In genomic region chr19:58562126-58563033, GRCh38 we compare ENCODE assay signal across 8 cellular contexts. TPM values are rescaled to one million over a fixed set of nuclear protein-coding genes. Genes with fewer than 3 reads are reported as not detected.
DNase-seq lines count a peak whose midpoint lies in the region; ATAC-seq, FAIRE-seq and TF ChIP-seq lines count a peak whose summit lies in the region.

No MANE protein-coding gene starts in this region.

- CTCF ChIA-PET in MCF 10A (lab: Yijun Ruan, JAX), result no interaction called here
- CTCF ChIA-PET in HepG2 (lab: Yijun Ruan, JAX; ENCODE audit: low intra/inter-chr PET ratio, low total read pairs), result no interaction called here
- CTCF ChIA-PET in PC-9 (lab: Charles Lee), result no interaction called here

- H3K27me3 Mint-ChIP-seq in MCF 10A (ENCODE audit: insufficient read depth, unreplicated experiment), result no peaks in the 10 kb centered on the region

- TF ChIP-seq CTCF in MCF 10A (IDR thresholded peaks at IDR 0.05; ENCODE audit: unreplicated experiment), result no peak
- no peak for TF ChIP-seq CTCF in HepG2 (CRISPR knock-in tag; IDR thresholded peaks at IDR 0.05)
- no peak for TF ChIP-seq CTCF in PC-9 (conservative IDR thresholded peaks at IDR 0.05)

- no peak overlapping the region for H3K27ac ChIP-seq in HepG2 (ENCODE audit: extremely low read length, insufficient read depth, low read length)
- peak overlapping the region; percentile 43 for H3K27ac ChIP-seq in thymus (ENCODE audit: low read depth)
- H3K27ac ChIP-seq in PC-9, result no peak overlapping the region

- no peaks in the 10 kb centered on the region for H3K9me3 Mint-ChIP-seq in MCF 10A (ENCODE audit: unreplicated experiment)

- peaks cover 62% of the 10 kb centered on the region for H3K36me3 Mint-ChIP-seq in MCF 10A (ENCODE audit: insufficient read depth, unreplicated experiment)

- H3K4me2 ChIP-seq in HepG2 (ENCODE audit: low read depth, low read length) (no peak overlapping the region), PC-9 (no peak overlapping the region)

- WGBS in HepG2 (ENCODE audit: low lambda C conversion rate), result 100% methylated on average over 23 of the region's 107 CpGs
- 15% methylated on average over 107 of the region's 107 CpGs for WGBS in thymus

- no peaks in the 10 kb centered on the region for H3K9me2 ChIP-seq in PC-9 (ENCODE audit: insufficient read depth)

- intact Hi-C loops in MCF 10A (cut with micrococcal nuclease) (no loop called here), HepG2 (cut with micrococcal nuclease; ENCODE audit: unreplicated experiment) (no loop called here), PC-9 (cut with micrococcal nuclease; ENCODE audit: unreplicated experiment) (no loop called here)

- no peaks in the 10 kb centered on the region for H3K27me3 ChIP-seq in HepG2 (ENCODE audit: control insufficient read depth in 1 of 2, insufficient read depth in 2 of 2, low read length in 2 of 2)
- peaks cover 21% of the 10 kb centered on the region for H3K27me3 ChIP-seq in thymus (ENCODE audit: control insufficient read depth, insufficient read depth)
- no peaks in the 10 kb centered on the region for H3K27me3 ChIP-seq in PC-9 (ENCODE audit: insufficient read depth, low read depth)

- DNase-seq in activated CD4-positive, alpha-beta T cell treated with anti-CD3 and anti-CD28 coated beads for 48 hours, result peak; percentile 52
- DNase-seq in activated CD4-positive, alpha-beta T cell treated with anti-CD3 and anti-CD28 coated beads, Interleukin-2, amount 50 U/mL, for 4 hours, result no peak
- DNase-seq in MCF 10A (ENCODE audit: unreplicated experiment), result no peak
- no peak for DNase-seq in HepG2 (ENCODE audit: low spot score)
- DNase-seq in PC-9, result no peak
- DNase-seq in stimulated activated naive CD4-positive, alpha-beta T cell (lab: John Stamatoyannopoulos, UW), result no peak

- no peaks in the 10 kb centered on the region for H3K9me3 ChIP-seq in HepG2 (ENCODE audit: low read length)
- H3K9me3 ChIP-seq in thymus (ENCODE audit: control insufficient read depth), result no peaks in the 10 kb centered on the region
- no peaks in the 10 kb centered on the region for H3K9me3 ChIP-seq in PC-9 (ENCODE audit: insufficient read depth, low read depth)

- no peaks in the 10 kb centered on the region for H3F3A ChIP-seq in PC-9 (ENCODE audit: insufficient read depth, low read depth)

- peaks cover 18% of the 10 kb centered on the region for H3K79me2 ChIP-seq in HepG2 (ENCODE audit: insufficient read depth, low read length)
- no peaks in the 10 kb centered on the region for H3K79me2 ChIP-seq in PC-9 (ENCODE audit: low read depth)

- peaks cover 17% of the 10 kb centered on the region for H3K4me1 Mint-ChIP-seq in MCF 10A (ENCODE audit: insufficient read depth, unreplicated experiment)

- in situ Hi-C loops in HepG2 (cut with HindIII; ENCODE audit: extremely low pct_ligation_motif_present, low pct_unique_long_range_greater_than_20kb), result no loop called here

- TF ChIP-seq POLR2A in HepG2 (IDR thresholded peaks at IDR 0.05; ENCODE audit: insufficient read depth in 1 of 2, low read depth in 2 of 2, low read length in 2 of 2), result 0 out of 4 replicates have a peak, but pooled peaks of 1 of the 2 experiments have one; percentile 23

- H3K4me3 Mint-ChIP-seq in MCF 10A (ENCODE audit: unreplicated experiment), result peak overlapping the region; percentile 66

- no peak for ATAC-seq in HepG2
- ATAC-seq in activated CD4-positive, CD25-positive, alpha-beta regulatory T cell treated with anti-CD3 and anti-CD28 coated beads, Interleukin-2, amount 50 U/mL, for 24 hours, result no peak

- FAIRE-seq in HepG2 (lab: Jason Lieb, UNC), result no peak

- H3K9ac ChIP-seq in HepG2 (ENCODE audit: insufficient read depth, low read depth, low read length), result no peak overlapping the region

- TF ChIP-seq RAD21 in HepG2 (CRISPR knock-in tag; IDR thresholded peaks at IDR 0.05), result no peak

- H2AFZ ChIP-seq in HepG2 (ENCODE audit: low read length), result no peak overlapping the region
- H2AFZ ChIP-seq in PC-9, result no peak overlapping the region

- H3K4me1 ChIP-seq in HepG2 (ENCODE audit: insufficient read depth, low read length), result peaks cover 14% of the 10 kb centered on the region
- peaks cover 26% of the 10 kb centered on the region for H3K4me1 ChIP-seq in thymus (ENCODE audit: control insufficient read depth, insufficient read depth, low read length)
- H3K4me1 ChIP-seq in PC-9 (replicated peaks; ENCODE audit: insufficient read depth), result no peaks in the 10 kb centered on the region

- POLR2A ChIA-PET in MCF 10A (lab: Yijun Ruan, JAX) (interaction anchor here (0.8 to 7.2 kb wide), 7 partner anchors 10 to 199 kb away, joined by 4 to 77 read pairs (median 7); partner anchors contain the start of genes MZF1, TRIM28 and ZBTB45), HepG2 (lab: Yijun Ruan, JAX) (no interaction called here), PC-9 (lab: Charles Lee; ENCODE audit: unreplicated experiment) (no interaction called here)

- no TSS peak for BruUV-seq in MCF 10A (replicated peaks; lab: Mats Ljungman, UMichigan)
- BruUV-seq in HepG2 (replicated peaks; lab: Mats Ljungman, UMichigan), result no TSS peak
- BruUV-seq in PC-9 (replicated peaks; lab: Mats Ljungman, UMichigan), result no TSS peak

- H3K36me3 ChIP-seq in HepG2 (replicated peaks in 1 of 2; ENCODE audit: control insufficient read depth in 1 of 2, insufficient read depth in 2 of 2, low read length in 2 of 2), result no peaks in the 10 kb centered on the region; a peak in 1 of 5 replicates
- peaks cover 4% of the 10 kb centered on the region for H3K36me3 ChIP-seq in thymus (ENCODE audit: control insufficient read depth, insufficient read depth)
- H3K36me3 ChIP-seq in PC-9 (ENCODE audit: low read depth), result no peaks in the 10 kb centered on the region

- H3K27ac Mint-ChIP-seq in MCF 10A (ENCODE audit: low read depth, unreplicated experiment), result peak overlapping the region; percentile 54

- no peaks in the 10 kb centered on the region for H4K20me1 ChIP-seq in HepG2 (ENCODE audit: insufficient read depth, low read length)
- no peaks in the 10 kb centered on the region for H4K20me1 ChIP-seq in PC-9 (ENCODE audit: insufficient read depth)

- H3K4me3 ChIP-seq in HepG2 (replicated peaks in 1 of 3; ENCODE audit: insufficient read depth in 1 of 3, low read depth in 2 of 3, low read length in 3 of 3) (no peak overlapping the region), thymus (ENCODE audit: low read length) (peak overlapping the region; percentile 49), PC-9 (no peak overlapping the region)

- TF ChIP-seq EP300 in HepG2 (IDR thresholded peaks at IDR 0.05; ENCODE audit: low read depth in 2 of 2, low read length in 2 of 2), result no peak
- no peak for TF ChIP-seq EP300 in HepG2 (CRISPR knock-in tag; IDR thresholded peaks at IDR 0.05; ENCODE audit: borderline replicate concordance)

RNA-seq across cellular contexts. Expression of gene UBE2M, which starts 4.0 kb away (rescaled TPM):
- total RNA-seq in MCF 10A (2022) (149 and 158 TPM in 2 replicates), HepG2 (2016; rRNA removed; fragmentation: Illumina TruSeq; extraction: Trizol) (29.5 and 36.2 TPM in 2 replicates), PC-9 (2021) (not detected in 2 replicates)
- total RNA-seq in HepG2 (2016; cell fraction: cytosol; rRNA removed; fragmentation: Illumina TruSeq; extraction: Trizol; ENCODE audit: low read depth), result 14.2 and 15.5 TPM in 2 replicates
- total RNA-seq in HepG2 (2016; cell fraction: insoluble cytoplasmic fraction; rRNA removed; fragmentation: Illumina TruSeq; extraction: Trizol), result 25.4 and 36.1 TPM in 2 replicates
- total RNA-seq in HepG2 (2016; cell fraction: membrane; rRNA removed; fragmentation: Illumina TruSeq; extraction: Trizol), result 26.0 and 30.0 TPM in 2 replicates
- 14.4 and 19.6 TPM in 2 replicates for total RNA-seq in HepG2 (2016; cell fraction: nucleus; rRNA removed; fragmentation: Illumina TruSeq; extraction: Trizol)
- polyA plus RNA-seq in HepG2 (2011; rRNA removed) (50.3 and 55.5 TPM in 2 replicates), thymus (43.9 TPM)
- polyA plus RNA-seq in HepG2 (2011; cell fraction: cytosol; rRNA removed), result 32.0 and 34.7 TPM in 2 replicates
- 59.9 and 61.9 TPM in 2 replicates for polyA plus RNA-seq in HepG2 (2011; cell fraction: nucleus; rRNA removed)
- polyA plus RNA-seq in HepG2 (2012), result 47.3 and 47.7 TPM in 2 replicates
- 22.8 and 27.9 TPM in 2 replicates for polyA plus RNA-seq in HepG2 (2016; cell fraction: cytosol; fragmentation: Illumina TruSeq; extraction: Trizol; ENCODE audit: low read depth)
- 54.2 and 62.5 TPM in 2 replicates for polyA plus RNA-seq in HepG2 (2016; cell fraction: insoluble cytoplasmic fraction; fragmentation: Illumina TruSeq; extraction: Trizol; ENCODE audit: low read depth)
- polyA plus RNA-seq in HepG2 (2016; cell fraction: membrane; fragmentation: Illumina TruSeq; extraction: Trizol; ENCODE audit: low read depth), result 30.4 and 40.6 TPM in 2 replicates
- polyA plus RNA-seq in HepG2 (2016; cell fraction: nucleus; fragmentation: Illumina TruSeq; extraction: Trizol; ENCODE audit: insufficient read depth, low read depth), result 53.2 and 66.7 TPM in 2 replicates
- 39.7 and 154 TPM in 2 replicates for polyA minus RNA-seq in HepG2 (2011; rRNA and poly(A)+ RNA removed; ENCODE audit: low replicate concordance)
- 26.9 and 27.3 TPM in 2 replicates for polyA minus RNA-seq in HepG2 (2011; cell fraction: cytosol; rRNA and poly(A)+ RNA removed)
- polyA minus RNA-seq in HepG2 (2011; cell fraction: nucleus; rRNA and poly(A)+ RNA removed), result 20.8 and 23.0 TPM in 2 replicates

RNA-seq across cellular contexts. Expression of gene CHMP2A, which starts 7.5 kb away (rescaled TPM):
- 154 and 184 TPM in 2 replicates for total RNA-seq in MCF 10A (2022)
- total RNA-seq in HepG2 (2016; rRNA removed; fragmentation: Illumina TruSeq; extraction: Trizol), result 55.0 and 70.9 TPM in 2 replicates
- 45.6 and 61.8 TPM in 2 replicates for total RNA-seq in HepG2 (2016; cell fraction: cytosol; rRNA removed; fragmentation: Illumina TruSeq; extraction: Trizol; ENCODE audit: low read depth)
- total RNA-seq in HepG2 (2016; cell fraction: insoluble cytoplasmic fraction; rRNA removed; fragmentation: Illumina TruSeq; extraction: Trizol), result 56.2 and 72.4 TPM in 2 replicates
- total RNA-seq in HepG2 (2016; cell fraction: membrane; rRNA removed; fragmentation: Illumina TruSeq; extraction: Trizol), result 35.3 and 50.0 TPM in 2 replicates
- total RNA-seq in HepG2 (2016; cell fraction: nucleus; rRNA removed; fragmentation: Illumina TruSeq; extraction: Trizol), result 22.1 and 25.7 TPM in 2 replicates
- 49.7 and 51.4 TPM in 2 replicates for polyA plus RNA-seq in HepG2 (2011; rRNA removed)
- polyA plus RNA-seq in HepG2 (2011; cell fraction: cytosol; rRNA removed), result 61.9 and 66.7 TPM in 2 replicates
- 108 and 113 TPM in 2 replicates for polyA plus RNA-seq in HepG2 (2011; cell fraction: nucleus; rRNA removed)
- polyA plus RNA-seq in HepG2 (2012), result 41.7 and 46.0 TPM in 2 replicates
- 56.7 and 73.4 TPM in 2 replicates for polyA plus RNA-seq in HepG2 (2016; cell fraction: cytosol; fragmentation: Illumina TruSeq; extraction: Trizol; ENCODE audit: low read depth)
- 88.0 and 94.2 TPM in 2 replicates for polyA plus RNA-seq in HepG2 (2016; cell fraction: insoluble cytoplasmic fraction; fragmentation: Illumina TruSeq; extraction: Trizol; ENCODE audit: low read depth)
- 38.7 and 48.0 TPM in 2 replicates for polyA plus RNA-seq in HepG2 (2016; cell fraction: membrane; fragmentation: Illumina TruSeq; extraction: Trizol; ENCODE audit: low read depth)
- polyA plus RNA-seq in HepG2 (2016; cell fraction: nucleus; fragmentation: Illumina TruSeq; extraction: Trizol; ENCODE audit: insufficient read depth, low read depth), result 55.6 and 56.2 TPM in 2 replicates
- polyA minus RNA-seq in HepG2 (2011; rRNA and poly(A)+ RNA removed; ENCODE audit: low replicate concordance), result 46.3 and 131 TPM in 2 replicates
- 25.4 and 27.7 TPM in 2 replicates for polyA minus RNA-seq in HepG2 (2011; cell fraction: cytosol; rRNA and poly(A)+ RNA removed)
- 21.0 and 24.5 TPM in 2 replicates for polyA minus RNA-seq in HepG2 (2011; cell fraction: nucleus; rRNA and poly(A)+ RNA removed)
- 131 TPM for polyA plus RNA-seq in thymus
- total RNA-seq in PC-9 (2021), result 149 and 186 TPM in 2 replicates

RNA-seq across cellular contexts. Expression of gene MZF1, which starts 10.8 kb away (rescaled TPM):
- 50.7 and 51.9 TPM in 2 replicates for total RNA-seq in MCF 10A (2022)
- total RNA-seq in HepG2 (2016; rRNA removed; fragmentation: Illumina TruSeq; extraction: Trizol), result 1.3 and 3.1 TPM in 2 replicates
- total RNA-seq in HepG2 (2016; cell fraction: cytosol; rRNA removed; fragmentation: Illumina TruSeq; extraction: Trizol; ENCODE audit: low read depth), result 0.97 and 1.1 TPM in 2 replicates
- 1.0 and 3.4 TPM in 2 replicates for total RNA-seq in HepG2 (2016; cell fraction: insoluble cytoplasmic fraction; rRNA removed; fragmentation: Illumina TruSeq; extraction: Trizol)
- 1.1 and 1.4 TPM in 2 replicates for total RNA-seq in HepG2 (2016; cell fraction: membrane; rRNA removed; fragmentation: Illumina TruSeq; extraction: Trizol)
- 3.8 and 4.3 TPM in 2 replicates for total RNA-seq in HepG2 (2016; cell fraction: nucleus; rRNA removed; fragmentation: Illumina TruSeq; extraction: Trizol)
- polyA plus RNA-seq in HepG2 (2011; rRNA removed), result 8.1 and 10.0 TPM in 2 replicates
- polyA plus RNA-seq in HepG2 (2011; cell fraction: cytosol; rRNA removed), result 3.4 and 6.6 TPM in 2 replicates
- 73.5 and 84.6 TPM in 2 replicates for polyA plus RNA-seq in HepG2 (2011; cell fraction: nucleus; rRNA removed)
- 4.8 and 6.6 TPM in 2 replicates for polyA plus RNA-seq in HepG2 (2012)
- 0.12 and 0.23 TPM in 2 replicates for polyA plus RNA-seq in HepG2 (2016; cell fraction: cytosol; fragmentation: Illumina TruSeq; extraction: Trizol; ENCODE audit: low read depth)
- 1.3 and 1.5 TPM in 2 replicates for polyA plus RNA-seq in HepG2 (2016; cell fraction: insoluble cytoplasmic fraction; fragmentation: Illumina TruSeq; extraction: Trizol; ENCODE audit: low read depth)
- polyA plus RNA-seq in HepG2 (2016; cell fraction: membrane; fragmentation: Illumina TruSeq; extraction: Trizol; ENCODE audit: low read depth), result 0.18 and 0.57 TPM in 2 replicates
- 15.9 and 16.0 TPM in 2 replicates for polyA plus RNA-seq in HepG2 (2016; cell fraction: nucleus; fragmentation: Illumina TruSeq; extraction: Trizol; ENCODE audit: insufficient read depth, low read depth)
- 12.8 and 32.3 TPM in 2 replicates for polyA minus RNA-seq in HepG2 (2011; rRNA and poly(A)+ RNA removed; ENCODE audit: low replicate concordance)
- 1.9 and 3.2 TPM in 2 replicates for polyA minus RNA-seq in HepG2 (2011; cell fraction: cytosol; rRNA and poly(A)+ RNA removed)
- 11.1 and 11.8 TPM in 2 replicates for polyA minus RNA-seq in HepG2 (2011; cell fraction: nucleus; rRNA and poly(A)+ RNA removed)
- polyA plus RNA-seq in thymus, result 24.7 TPM
- total RNA-seq in PC-9 (2021), result not detected in 2 replicates

RNA-seq across cellular contexts. Expression of gene TRIM28, which starts 18.5 kb away (rescaled TPM):
- total RNA-seq in MCF 10A (2022) (236 and 290 TPM in 2 replicates), HepG2 (2016; rRNA removed; fragmentation: Illumina TruSeq; extraction: Trizol) (302 and 361 TPM in 2 replicates), PC-9 (2021) (311 and 322 TPM in 2 replicates)
- total RNA-seq in HepG2 (2016; cell fraction: cytosol; rRNA removed; fragmentation: Illumina TruSeq; extraction: Trizol; ENCODE audit: low read depth), result 29.3 and 34.8 TPM in 2 replicates
- total RNA-seq in HepG2 (2016; cell fraction: insoluble cytoplasmic fraction; rRNA removed; fragmentation: Illumina TruSeq; extraction: Trizol), result 282 and 373 TPM in 2 replicates
- total RNA-seq in HepG2 (2016; cell fraction: membrane; rRNA removed; fragmentation: Illumina TruSeq; extraction: Trizol), result 118 and 119 TPM in 2 replicates
- 266 and 307 TPM in 2 replicates for total RNA-seq in HepG2 (2016; cell fraction: nucleus; rRNA removed; fragmentation: Illumina TruSeq; extraction: Trizol)
- polyA plus RNA-seq in HepG2 (2011; rRNA removed) (439 and 461 TPM in 2 replicates), thymus (220 TPM)
- 192 and 284 TPM in 2 replicates for polyA plus RNA-seq in HepG2 (2011; cell fraction: cytosol; rRNA removed)
- 913 and 1,149 TPM in 2 replicates for polyA plus RNA-seq in HepG2 (2011; cell fraction: nucleus; rRNA removed)
- 400 and 525 TPM in 2 replicates for polyA plus RNA-seq in HepG2 (2012)
- 31.8 and 43.0 TPM in 2 replicates for polyA plus RNA-seq in HepG2 (2016; cell fraction: cytosol; fragmentation: Illumina TruSeq; extraction: Trizol; ENCODE audit: low read depth)
- polyA plus RNA-seq in HepG2 (2016; cell fraction: insoluble cytoplasmic fraction; fragmentation: Illumina TruSeq; extraction: Trizol; ENCODE audit: low read depth), result 296 and 460 TPM in 2 replicates
- 94.7 and 105 TPM in 2 replicates for polyA plus RNA-seq in HepG2 (2016; cell fraction: membrane; fragmentation: Illumina TruSeq; extraction: Trizol; ENCODE audit: low read depth)
- polyA plus RNA-seq in HepG2 (2016; cell fraction: nucleus; fragmentation: Illumina TruSeq; extraction: Trizol; ENCODE audit: insufficient read depth, low read depth), result 574 and 592 TPM in 2 replicates
- polyA minus RNA-seq in HepG2 (2011; rRNA and poly(A)+ RNA removed; ENCODE audit: low replicate concordance), result 1,983 and 2,170 TPM in 2 replicates
- polyA minus RNA-seq in HepG2 (2011; cell fraction: cytosol; rRNA and poly(A)+ RNA removed), result 465 and 488 TPM in 2 replicates
- polyA minus RNA-seq in HepG2 (2011; cell fraction: nucleus; rRNA and poly(A)+ RNA removed), result 351 and 419 TPM in 2 replicates

RNA-seq across cellular contexts. Expression of gene ZBTB45, which starts 42.8 kb away (rescaled TPM):
- 12.8 and 15.0 TPM in 2 replicates for total RNA-seq in MCF 10A (2022)
- total RNA-seq in HepG2 (2016; rRNA removed; fragmentation: Illumina TruSeq; extraction: Trizol), result 2.0 and 3.7 TPM in 2 replicates
- total RNA-seq in HepG2 (2016; cell fraction: cytosol; rRNA removed; fragmentation: Illumina TruSeq; extraction: Trizol; ENCODE audit: low read depth), result 1.0 and 1.1 TPM in 2 replicates
- 1.9 and 3.8 TPM in 2 replicates for total RNA-seq in HepG2 (2016; cell fraction: insoluble cytoplasmic fraction; rRNA removed; fragmentation: Illumina TruSeq; extraction: Trizol)
- total RNA-seq in HepG2 (2016; cell fraction: membrane; rRNA removed; fragmentation: Illumina TruSeq; extraction: Trizol), result 2.8 TPM in 2 replicates
- total RNA-seq in HepG2 (2016; cell fraction: nucleus; rRNA removed; fragmentation: Illumina TruSeq; extraction: Trizol), result 2.7 and 3.4 TPM in 2 replicates
- polyA plus RNA-seq in HepG2 (2011; rRNA removed), result 3.0 and 3.2 TPM in 2 replicates
- polyA plus RNA-seq in HepG2 (2011; cell fraction: cytosol; rRNA removed), result 1.7 and 2.6 TPM in 2 replicates
- polyA plus RNA-seq in HepG2 (2011; cell fraction: nucleus; rRNA removed), result 10.2 and 12.2 TPM in 2 replicates
- 2.7 and 4.2 TPM in 2 replicates for polyA plus RNA-seq in HepG2 (2012)
- polyA plus RNA-seq in HepG2 (2016; cell fraction: cytosol; fragmentation: Illumina TruSeq; extraction: Trizol; ENCODE audit: low read depth), result 0.78 and 0.83 TPM in 2 replicates
- 3.5 and 3.8 TPM in 2 replicates for polyA plus RNA-seq in HepG2 (2016; cell fraction: insoluble cytoplasmic fraction; fragmentation: Illumina TruSeq; extraction: Trizol; ENCODE audit: low read depth)
- polyA plus RNA-seq in HepG2 (2016; cell fraction: membrane; fragmentation: Illumina TruSeq; extraction: Trizol; ENCODE audit: low read depth), result 2.0 and 2.4 TPM in 2 replicates
- 6.2 and 6.8 TPM in 2 replicates for polyA plus RNA-seq in HepG2 (2016; cell fraction: nucleus; fragmentation: Illumina TruSeq; extraction: Trizol; ENCODE audit: insufficient read depth, low read depth)
- 6.6 and 8.8 TPM in 2 replicates for polyA minus RNA-seq in HepG2 (2011; rRNA and poly(A)+ RNA removed; ENCODE audit: low replicate concordance)
- polyA minus RNA-seq in HepG2 (2011; cell fraction: cytosol; rRNA and poly(A)+ RNA removed), result 2.9 and 3.8 TPM in 2 replicates
- 7.0 and 7.3 TPM in 2 replicates for polyA minus RNA-seq in HepG2 (2011; cell fraction: nucleus; rRNA and poly(A)+ RNA removed)
- 7.2 TPM for polyA plus RNA-seq in thymus
- 8.1 and 8.9 TPM in 2 replicates for total RNA-seq in PC-9 (2021)

Comparison
In these comparisons a context has a peak if more than half of its experiments do, and no peak if none do; other contexts are left out.
1. RNA of gene UBE2M, which starts 4.0 kb away (total RNA-seq): 149 to 158 TPM in MCF 10A and 14.2 to 36.2 TPM in HepG2; not detected in PC-9; every median in the first group is over 10 times any median in the second.